8 cellular contexts compared by ENCODE assay signal in genomic region chr5:138754699-138755057, GRCh38. TPM values are rescaled to one million over a fixed set of nuclear protein-coding genes. Genes with fewer than 3 reads are reported as not detected.
DNase-seq lines count a peak whose midpoint lies in the region; ATAC-seq and TF ChIP-seq lines count a peak whose summit lies in the region.

No MANE protein-coding gene starts in this region.

- intact Hi-C loops in heart left ventricle (cut with DNase I) = loop anchor here in 4 of 10 donors (5.0 kb wide), 4 partner anchors 53 to 508 kb away; partner anchors contain the start of gene HSPA9 (in 2 of the 4)
- intact Hi-C loops in Right ventricle myocardium superior (cut with DNase I) = no loop called here

- no peaks in the 10 kb centered on the region for H3K27me3 ChIP-seq in heart left ventricle

- H3K27ac ChIP-seq in heart left ventricle (peak overlapping the region; percentile 99 to 100 (median 100)), urinary bladder (ENCODE audit: low read depth) (no peak overlapping the region)

- H3K4me1 Mint-ChIP-seq in brain (peaks cover 39% of the 10 kb centered on the region), memory B cell (peaks cover 32% of the 10 kb centered on the region)

- TF ChIP-seq POLR2A in heart left ventricle (IDR thresholded peaks at IDR 0.05) = no peak

- H3K9me3 Mint-ChIP-seq in brain = peaks cover 12 to 47% (median 33%) of the 10 kb centered on the region in 5 experiments
- no peaks in the 10 kb centered on the region for H3K9me3 Mint-ChIP-seq in memory B cell

- H3K27me3 Mint-ChIP-seq in brain (peaks cover 17% of the 10 kb centered on the region), memory B cell (no peaks in the 10 kb centered on the region)

- H3K4me3 ChIP-seq in heart left ventricle (peak overlapping the region; percentile 63 to 100 (median 95)), urinary bladder (ENCODE audit: low read depth, low read length) (peak overlapping the region; percentile 93)

- H3K36me3 Mint-ChIP-seq in brain (peaks cover 51% of the 10 kb centered on the region), memory B cell (peaks cover 21% of the 10 kb centered on the region)

- DNase-seq in heart left ventricle = no peak
- no peak for DNase-seq in Right ventricle myocardium superior
- no peak for DNase-seq in memory B cell (ENCODE audit: low spot score in 2 of 2)
- DNase-seq in AG20443 (ENCODE audit: low spot score) = no peak

- H3K27ac Mint-ChIP-seq in brain = peak overlapping the region; percentile 62 to 93 (median 80)
- peak overlapping the region; percentile 79 for H3K27ac Mint-ChIP-seq in memory B cell

- H3K4me3 Mint-ChIP-seq in brain = peak overlapping the region; percentile 85 to 95 (median 91)
- H3K4me3 Mint-ChIP-seq in memory B cell = peak overlapping the region; percentile 84

- H3K4me1 ChIP-seq in heart left ventricle = peaks cover 13 to 48% (median 33%) of the 10 kb centered on the region in 12 donors
- no peaks in the 10 kb centered on the region for H3K4me1 ChIP-seq in urinary bladder (ENCODE audit: insufficient read depth)

- WGBS in heart left ventricle, 4 donors = 48 to 67% (median 57%) methylated on average over 14 of the region's 14 CpGs
- 79% methylated on average over 14 of the region's 14 CpGs for WGBS in urinary bladder

- TF ChIP-seq CTCF in heart left ventricle (IDR thresholded peaks at IDR 0.05) = no peak
- no peak for TF ChIP-seq CTCF in brain (conservative IDR thresholded peaks at IDR 0.05)

- peaks cover 0 to 14% (median 0%) of the 10 kb centered on the region in 12 donors for H3K9me3 ChIP-seq in heart left ventricle

- peaks cover 0 to 33% (median 17%) of the 10 kb centered on the region in 9 donors for H3K36me3 ChIP-seq in heart left ventricle
- peaks cover 2% of the 10 kb centered on the region for H3K36me3 ChIP-seq in urinary bladder (ENCODE audit: insufficient read depth)

- no peak for ATAC-seq in heart left ventricle
- no peak for ATAC-seq in Right ventricle myocardium superior (ENCODE audit: poor library complexity)
- ATAC-seq in memory B cell (ENCODE audit: low read depth) = no peak
- ATAC-seq in GM21360 (IDR thresholded peaks at IDR 0.05; ENCODE audit: unreplicated experiment) = no peak
- ATAC-seq in HG02588 (IDR thresholded peaks at IDR 0.05; ENCODE audit: unreplicated experiment) = no peak

RNA-seq across cellular contexts. Expression of gene CTNNA1, which starts 1.5 kb away (rescaled TPM):
- total RNA-seq in heart left ventricle = 100 to 1,000 TPM; 331 to 460 (median 410) TPM
- polyA plus RNA-seq in heart left ventricle = 100 to 1,000 TPM; 140 to 282 TPM
- total RNA-seq in Right ventricle myocardium superior = 297 TPM
- polyA plus RNA-seq in brain (ENCODE audit: insufficient read depth, low read depth, low replicate concordance) = 185 TPM
- total RNA-seq in urinary bladder = 331 TPM
- polyA plus RNA-seq in urinary bladder = 170 TPM
